Comparison of ENCODE assay signal across 21 cellular contexts in genomic region chr5:104375345-104375744, GRCh38.
DNase-seq lines count a peak whose midpoint lies in the region; ATAC-seq and TF ChIP-seq lines count a peak whose summit lies in the region.
"Had no signal": no experiment of that assay in that cellular context is flagged by ENCODE, and none has a peak within 500 bp of the region (broad histone marks: within the 10 kb centered on the region; RNA-seq: fewer than 3 reads in every experiment).

No MANE protein-coding gene starts in this region.

- peak overlapping the region; percentile 12 for H3K27ac Mint-ChIP-seq in endothelial cell (ENCODE audit: unreplicated experiment)
- peak overlapping the region; percentile 9 for H3K27ac Mint-ChIP-seq in nephron progenitor cell
- H3K27ac Mint-ChIP-seq: CD14-positive monocyte; CD4-positive, alpha-beta T cell; CD8-positive, alpha-beta memory T cell had no signal

- H3K4me3 Mint-ChIP-seq in endothelial cell (ENCODE audit: unreplicated experiment) (no peak overlapping the region), nephron progenitor cell (no peak overlapping the region)
- H3K4me3 Mint-ChIP-seq: CD14-positive monocyte; CD4-positive, alpha-beta T cell; CD8-positive, alpha-beta memory T cell had no signal

- no peaks in the 10 kb centered on the region for H3K79me2 ChIP-seq in smooth muscle cell (ENCODE audit: low read depth)

- H3K4me1 ChIP-seq in smooth muscle cell (ENCODE audit: low read depth) (no peaks in the 10 kb centered on the region), right cardiac atrium (ENCODE audit: control insufficient read depth, insufficient read depth, low read length) (no peaks in the 10 kb centered on the region)
- H3K4me1 ChIP-seq in effector memory CD4-positive, alpha-beta T cell (ENCODE audit: control insufficient read depth, insufficient read depth, low read length, poor library complexity, severe bottlenecking), result no peaks in the 10 kb centered on the region
- H3K4me1 ChIP-seq: A549; BE2C; BLaER1 treated with 17β-estradiol and CSF1 and Interleukin-3, amounts not matched to agents 10 nM and 100 nM had no signal

- H3K27me3 Mint-ChIP-seq in endothelial cell (ENCODE audit: unreplicated experiment), result no peaks in the 10 kb centered on the region
- H3K27me3 Mint-ChIP-seq in nephron progenitor cell (ENCODE audit: low read depth, poor library complexity), result no peaks in the 10 kb centered on the region
- H3K27me3 Mint-ChIP-seq: CD4-positive, alpha-beta T cell; CD8-positive, alpha-beta memory T cell had no signal

- H4K20me1 ChIP-seq in smooth muscle cell (ENCODE audit: low read depth), result no peaks in the 10 kb centered on the region
- H4K20me1 ChIP-seq: BLaER1 treated with 17β-estradiol and CSF1 and Interleukin-3, amounts not matched to agents 10 nM and 100 nM had no signal

- H3K36me3 Mint-ChIP-seq in endothelial cell (ENCODE audit: low read depth, unreplicated experiment) (no peaks in the 10 kb centered on the region), nephron progenitor cell (ENCODE audit: low read depth) (peaks cover 28% of the 10 kb centered on the region)
- H3K36me3 Mint-ChIP-seq: CD14-positive monocyte; CD8-positive, alpha-beta memory T cell had no signal

- H3K36me3 ChIP-seq in smooth muscle cell (ENCODE audit: low read depth), result no peaks in the 10 kb centered on the region
- H3K36me3 ChIP-seq in effector memory CD4-positive, alpha-beta T cell (ENCODE audit: control insufficient read depth, insufficient read depth, low read length), result no peaks in the 10 kb centered on the region
- H3K36me3 ChIP-seq: BE2C; BLaER1 treated with 17β-estradiol and CSF1 and Interleukin-3, amounts not matched to agents 10 nM and 100 nM; HAP-1 had no signal

- H3K4me3 ChIP-seq in smooth muscle cell (no peak overlapping the region), right cardiac atrium (ENCODE audit: low read length) (no peak overlapping the region)
- no peak overlapping the region for H3K4me3 ChIP-seq in effector memory CD4-positive, alpha-beta T cell (ENCODE audit: insufficient read depth, low read depth, low read length, poor library complexity, severe bottlenecking)
- H3K4me3 ChIP-seq: A549; BLaER1 treated with 17β-estradiol and CSF1 and Interleukin-3, amounts not matched to agents 10 nM and 100 nM; HAP-1 had no signal

- no peak for TF ChIP-seq CTCF in endothelial cell (IDR thresholded peaks at IDR 0.05; ENCODE audit: unreplicated experiment)
- TF ChIP-seq CTCF in nephron progenitor cell (IDR thresholded peaks at IDR 0.05), result no peak
- no peak for TF ChIP-seq CTCF in smooth muscle cell (IDR thresholded peaks at IDR 0.05; ENCODE audit: borderline replicate concordance, insufficient read depth, poor library complexity, severe bottlenecking)

- 46% methylated on average over 1 of the region's 1 CpG for WGBS in smooth muscle cell (ENCODE audit: low lambda C conversion rate)
- 27% methylated on average over 1 of the region's 1 CpG for WGBS in right cardiac atrium

- no peak overlapping the region for H3K9ac ChIP-seq in smooth muscle cell (ENCODE audit: low read depth)
- H3K9ac ChIP-seq: BLaER1 treated with 17β-estradiol and CSF1 and Interleukin-3, amounts not matched to agents 10 nM and 100 nM had no signal

- no peaks in the 10 kb centered on the region for H3K27me3 ChIP-seq in smooth muscle cell (ENCODE audit: low read depth)
- no peaks in the 10 kb centered on the region for H3K27me3 ChIP-seq in right cardiac atrium (ENCODE audit: control insufficient read depth, insufficient read depth)
- no peaks in the 10 kb centered on the region for H3K27me3 ChIP-seq in effector memory CD4-positive, alpha-beta T cell (replicated peaks; ENCODE audit: control insufficient read depth, insufficient read depth, low read length, poor library complexity, severe bottlenecking)
- H3K27me3 ChIP-seq: BE2C; BLaER1 treated with 17β-estradiol and CSF1 and Interleukin-3, amounts not matched to agents 10 nM and 100 nM had no signal

- peaks cover 3% of the 10 kb centered on the region for H3F3A ChIP-seq in smooth muscle cell (ENCODE audit: low read depth)

- intact Hi-C loops in right cardiac atrium (cut with DNase I), result no loop called here

- ATAC-seq in right cardiac atrium, result no peak
- ATAC-seq in HG03097 (IDR thresholded peaks at IDR 0.05; ENCODE audit: low FRiP score, unreplicated experiment), result no peak
- ATAC-seq: A549 had no signal

- H3K9me3 Mint-ChIP-seq in endothelial cell (ENCODE audit: unreplicated experiment) (no peaks in the 10 kb centered on the region), nephron progenitor cell (peaks cover 34% of the 10 kb centered on the region)

- peak; percentile 24 for DNase-seq in NCI-H69 (lab: John Stamatoyannopoulos, UW)
- DNase-seq in endothelial cell (ENCODE audit: low spot score), result no peak
- DNase-seq in nephron progenitor cell, result no peak
- no peak for DNase-seq in smooth muscle cell (lab: John Stamatoyannopoulos, UW; ENCODE audit: unreplicated experiment)
- no peak for DNase-seq in right cardiac atrium
- DNase-seq in effector memory CD4-positive, alpha-beta T cell, result no peak
- DNase-seq: 8988T; ACHN; AML-193; BE2C; CD4-positive, alpha-beta T cell; CD8-positive, alpha-beta memory T cell; DMS53; DMS79 treated with DMSO at 0.1 percent for 48 hours; GF-D8; GOT3 had no signal

- no peaks in the 10 kb centered on the region for H3K9me3 ChIP-seq in smooth muscle cell (replicated peaks; ENCODE audit: low read depth)
- H3K9me3 ChIP-seq in right cardiac atrium (ENCODE audit: control insufficient read depth, low read length), result no peaks in the 10 kb centered on the region
- H3K9me3 ChIP-seq in effector memory CD4-positive, alpha-beta T cell (ENCODE audit: control insufficient read depth, low read length), result no peaks in the 10 kb centered on the region
- H3K9me3 ChIP-seq: A549; BE2C; BLaER1 treated with 17β-estradiol and CSF1 and Interleukin-3, amounts not matched to agents 10 nM and 100 nM; HAP-1 had no signal

- H3K4me2 ChIP-seq in smooth muscle cell, result no peak overlapping the region
- H3K4me2 ChIP-seq: A549; BLaER1 treated with 17β-estradiol and CSF1 and Interleukin-3, amounts not matched to agents 10 nM and 100 nM had no signal

- peak overlapping the region; percentile 55 for H2AFZ ChIP-seq in smooth muscle cell (ENCODE audit: low read depth)

- no peak overlapping the region for H3K27ac ChIP-seq in smooth muscle cell (ENCODE audit: low read depth)
- no peak overlapping the region for H3K27ac ChIP-seq in right cardiac atrium (ENCODE audit: low read length)
- no peak overlapping the region for H3K27ac ChIP-seq in effector memory CD4-positive, alpha-beta T cell (ENCODE audit: insufficient read depth, low read length, poor library complexity, severe bottlenecking)
- H3K27ac ChIP-seq: A549; BLaER1 treated with 17β-estradiol and CSF1 and Interleukin-3, amounts not matched to agents 10 nM and 100 nM had no signal

- H3K4me1 Mint-ChIP-seq in endothelial cell (ENCODE audit: unreplicated experiment) (peaks cover 8% of the 10 kb centered on the region), nephron progenitor cell (peaks cover 60% of the 10 kb centered on the region)
- H3K4me1 Mint-ChIP-seq: CD14-positive monocyte; CD8-positive, alpha-beta memory T cell had no signal
